ENCODE assay signal across 9 cellular contexts in genomic region chr3:9730747-9731205, GRCh38. TPM values are rescaled to one million over a fixed set of nuclear protein-coding genes. Genes with fewer than 3 reads are reported as not detected.
A peak's percentile ranks its signal among the peaks of the same experiment; 100 is the strongest.
DNase-seq lines count a peak whose midpoint lies in the region; ATAC-seq lines count a peak whose summit lies in the region.
"Had no signal": no experiment of that assay in that cellular context is flagged by ENCODE, and none has a peak within 500 bp of the region (broad histone marks: within the 10 kb centered on the region; RNA-seq: fewer than 3 reads in every experiment).

No MANE protein-coding gene starts in this region.

- H3K36me3 ChIP-seq in mucosa of rectum (ENCODE audit: control insufficient read depth in 2 of 2, insufficient read depth in 2 of 2, low read length in 2 of 2) = peaks cover 13 to 17% of the 10 kb centered on the region in 2 donors

- H3K9me3 Mint-ChIP-seq in activated T-cell treated with anti-CD3 and anti-CD28 coated beads, Interleukin-2, amount 50 U/mL, for 72 hours = no peaks in the 10 kb centered on the region

- H3K27me3 Mint-ChIP-seq in activated T-cell treated with anti-CD3 and anti-CD28 coated beads, Interleukin-2, amount 50 U/mL, for 72 hours (ENCODE audit: low read depth) = no peaks in the 10 kb centered on the region

- no peak for DNase-seq in activated T-cell treated with anti-CD3 and anti-CD28 coated beads, Interleukin-2, amount 50 U/mL, for 72 hours
- no peak for DNase-seq in activated T-cell treated with anti-CD3 and anti-CD28 coated beads, Interleukin-2, amount 50 U/mL, for 1 hour
- DNase-seq in NCI-H345 treated with DMSO at 0.1 percent for 48 hours (lab: John Stamatoyannopoulos, UW; ENCODE audit: unreplicated experiment) (peak; percentile 65), dedifferentiated amniotic fluid mesenchymal stem cell (ENCODE audit: extremely low spot score) (peak; percentile 41), NOMO-1 treated with dmso at 0.1 percent for 144 hours (lab: John Stamatoyannopoulos, UW; ENCODE audit: unreplicated experiment) (no peak), head of caudate nucleus (no peak)

- peak; percentile 45 to 51 for ATAC-seq in activated T-cell treated with anti-CD3 and anti-CD28 coated beads, Interleukin-2, amount 50 U/mL, for 72 hours (replicated peaks in 1 of 2)
- peak; percentile 40 for ATAC-seq in HG02759 (IDR thresholded peaks at IDR 0.05; ENCODE audit: unreplicated experiment)

- intact Hi-C loops in head of caudate nucleus (cut with DNase I) = loop anchor here (2.0 to 5.0 kb wide), 2 partner anchors 18 to 62 kb away; partner anchors contain the start of genes ARPC4, OGG1 and TADA3

- H3K9ac ChIP-seq in mucosa of rectum (ENCODE audit: low read depth in 1 of 2, low read length in 2 of 2) = peak overlapping the region; percentile 37 to 41

- peaks cover 15 to 16% of the 10 kb centered on the region in 2 donors for H3K4me1 ChIP-seq in mucosa of rectum (ENCODE audit: control insufficient read depth in 2 of 2, insufficient read depth in 2 of 2, low read length in 2 of 2)

- peaks cover 70% of the 10 kb centered on the region for H3K4me1 Mint-ChIP-seq in activated T-cell treated with anti-CD3 and anti-CD28 coated beads, Interleukin-2, amount 50 U/mL, for 72 hours (ENCODE audit: low read depth)

- no peaks in the 10 kb centered on the region for H3K9me3 ChIP-seq in mucosa of rectum (ENCODE audit: control insufficient read depth in 2 of 2, low read length in 2 of 2)

- H3K4me3 ChIP-seq in mucosa of rectum (ENCODE audit: low read length in 2 of 2) = peak overlapping the region; percentile 69 to 84

- H3K27me3 ChIP-seq in mucosa of rectum (ENCODE audit: control insufficient read depth in 2 of 2, insufficient read depth in 2 of 2, low read length in 2 of 2) = no peaks in the 10 kb centered on the region

- peak overlapping the region; percentile 91 for H3K27ac Mint-ChIP-seq in activated T-cell treated with anti-CD3 and anti-CD28 coated beads, Interleukin-2, amount 50 U/mL, for 72 hours

- H3K27ac ChIP-seq in mucosa of rectum (ENCODE audit: low read depth in 2 of 2, low read length in 2 of 2) = peak overlapping the region; percentile 71 to 94

- peaks cover 0 to 15% of the 10 kb centered on the region in 2 donors for H3K36me3 Mint-ChIP-seq in activated T-cell treated with anti-CD3 and anti-CD28 coated beads, Interleukin-2, amount 50 U/mL, for 72 hours (ENCODE audit: insufficient read depth in 2 of 2)

- peak overlapping the region; percentile 93 to 96 for H3K4me3 Mint-ChIP-seq in activated T-cell treated with anti-CD3 and anti-CD28 coated beads, Interleukin-2, amount 50 U/mL, for 72 hours

RNA-seq across cellular contexts. Expression of gene BRPF1, which starts 0.8 kb away (rescaled TPM):
- total RNA-seq in activated T-cell treated with anti-CD3 and anti-CD28 coated beads, Interleukin-2, amount 50 U/mL, for 72 hours = 10 to 100 TPM; 34.6 to 42.7 TPM

RNA-seq across cellular contexts. Expression of gene OGG1, which starts 19.0 kb away (rescaled TPM):
- total RNA-seq in activated T-cell treated with anti-CD3 and anti-CD28 coated beads, Interleukin-2, amount 50 U/mL, for 72 hours = 10 to 100 TPM; 31.0 to 33.4 TPM

RNA-seq across cellular contexts. Expression of gene CPNE9, which starts 27.1 kb away (rescaled TPM):
- total RNA-seq in activated T-cell treated with anti-CD3 and anti-CD28 coated beads, Interleukin-2, amount 50 U/mL, for 72 hours = under 1 TPM; 0.46 to 0.77 TPM
- total RNA-seq: renal cortical epithelial cell had no signal

RNA-seq across cellular contexts. Expression of gene CAMK1, which starts 39.0 kb away (rescaled TPM):
- total RNA-seq in activated T-cell treated with anti-CD3 and anti-CD28 coated beads, Interleukin-2, amount 50 U/mL, for 72 hours = 10 to 100 TPM; 38.6 to 47.4 TPM

Comparison
In these comparisons a context has a peak if more than half of its experiments do, and no peak if none do; other contexts are left out.
1. DNase-seq: peak in NCI-H345 treated with DMSO at 0.1 percent for 48 hours (single experiment) and dedifferentiated amniotic fluid mesenchymal stem cell (single experiment); none in activated T-cell treated with anti-CD3 and anti-CD28 coated beads, Interleukin-2, amount 50 U/mL, for 72 hours (0 of 2), activated T-cell treated with anti-CD3 and anti-CD28 coated beads, Interleukin-2, amount 50 U/mL, for 1 hour (single experiment), NOMO-1 treated with dmso at 0.1 percent for 144 hours (single experiment) and head of caudate nucleus (0 of 42).